1 cellular context compared by ENCODE assay signal in genomic region chr20:1225729-1226313, GRCh38.
TF ChIP-seq lines count a peak whose summit lies in the region.

TSS of gene RAD21L1 (plus strand) at chr20:1226044. CDS start at chr20:1228454, 2,410 bp downstream.

TF ChIP-seq in K562, 482 proteins besides CTCF, POLR2A, EP300 and RAD21 (continued from another document):
- TF ChIP-seq MGA (IDR thresholded peaks at IDR 0.05) (0 out of 2 replicates have a peak, but pooled peaks have one; percentile 37), TAF1 (IDR thresholded peaks at IDR 0.05; ENCODE audit: control insufficient read depth, extremely low read depth, insufficient read depth, low read length, severe bottlenecking) (peak; percentile 44), PRDM10 (IDR thresholded peaks at IDR 0.05; ENCODE audit: partially characterized antibody) (no peak), SAP30 (IDR thresholded peaks at IDR 0.05; ENCODE audit: borderline replicate concordance, insufficient read depth, low read depth, low read length, poor library complexity, severe bottlenecking) (peak; percentile 62), MNT (conservative IDR thresholded peaks at IDR 0.05) (peak in 1 of 2 experiments; percentile 23; a peak in 1 of 4 replicates), CREB1 (IDR thresholded peaks at IDR 0.05) (peak; percentile 31; the same call in 1 of the 2 replicates), CREB1 (CRISPR knock-in tag; IDR thresholded peaks at IDR 0.05) (no peak), NFXL1 (CRISPR knock-in tag; IDR thresholded peaks at IDR 0.05) (no peak), SRSF1 (IDR thresholded peaks at IDR 0.05; ENCODE audit: low read depth, low read length) (no peak), PHF21A (IDR thresholded peaks at IDR 0.05; ENCODE audit: borderline replicate concordance, low read depth) (no peak), E2F6 (IDR thresholded peaks at IDR 0.05; ENCODE audit: borderline replicate concordance in 1 of 2, extremely low read depth in 1 of 2, insufficient read depth in 1 of 2, insufficient read length in 1 of 2, low read depth in 1 of 2, low read length in 1 of 2, poor library complexity in 1 of 2, severe bottlenecking in 1 of 2) (peak in 1 of 2 experiments; percentile 51), TFAP4 (CRISPR knock-in tag; IDR thresholded peaks at IDR 0.05; ENCODE audit: borderline replicate concordance) (peak; percentile 23; the same call in 1 of the 2 replicates), PHF8 (IDR thresholded peaks at IDR 0.05; ENCODE audit: borderline replicate concordance, low read length) (peak; percentile 63; the same call in 1 of the 2 replicates), L3MBTL2 (IDR thresholded peaks at IDR 0.05) (peak; percentile 48; the same call in 1 of the 2 replicates), HMGN3 (IDR thresholded peaks at IDR 0.05; ENCODE audit: borderline replicate concordance, extremely low read depth, insufficient read length, low read depth, low read length) (peak; percentile 40), POLR2AphosphoS5 (IDR thresholded peaks at IDR 0.05; ENCODE audit: control insufficient read depth, insufficient read depth, low read depth, low read length) (peak; percentile 62), SMAD2 (IDR thresholded peaks at IDR 0.05; ENCODE audit: low read depth, low read length) (no peak), FOXK2 (conservative IDR thresholded peaks at IDR 0.05 in 1 of 2, IDR thresholded peaks at IDR 0.05 in 1 of 2; ENCODE audit: low read depth in 2 of 2) (no peak), ZFX (CRISPR knock-in tag; IDR thresholded peaks at IDR 0.05) (peak; percentile 50), CBFB (CRISPR knock-in tag; IDR thresholded peaks at IDR 0.05) (no peak), POLR2G (IDR thresholded peaks at IDR 0.05; ENCODE audit: low read depth, low read length) (peak; percentile 83), NR2C1 (IDR thresholded peaks at IDR 0.05) (no peak), NR2C1 (tag; IDR thresholded peaks at IDR 0.05) (no peak), CCNT2 (IDR thresholded peaks at IDR 0.05; ENCODE audit: borderline replicate concordance, extremely low read depth, insufficient read length, low read depth, low read length) (peak; percentile 32), RBFOX2 (IDR thresholded peaks at IDR 0.05; ENCODE audit: low read depth, low read length) (peak; percentile 82), ZBTB11 (CRISPR knock-in tag; IDR thresholded peaks at IDR 0.05) (peak in 1 of 3 experiments; percentile 41; a peak in 1 of 6 replicates)
TF ChIP-seq in K562: peak in this region for 20.
